10 cellular contexts compared by ENCODE assay signal in the genomic region with DNA sequence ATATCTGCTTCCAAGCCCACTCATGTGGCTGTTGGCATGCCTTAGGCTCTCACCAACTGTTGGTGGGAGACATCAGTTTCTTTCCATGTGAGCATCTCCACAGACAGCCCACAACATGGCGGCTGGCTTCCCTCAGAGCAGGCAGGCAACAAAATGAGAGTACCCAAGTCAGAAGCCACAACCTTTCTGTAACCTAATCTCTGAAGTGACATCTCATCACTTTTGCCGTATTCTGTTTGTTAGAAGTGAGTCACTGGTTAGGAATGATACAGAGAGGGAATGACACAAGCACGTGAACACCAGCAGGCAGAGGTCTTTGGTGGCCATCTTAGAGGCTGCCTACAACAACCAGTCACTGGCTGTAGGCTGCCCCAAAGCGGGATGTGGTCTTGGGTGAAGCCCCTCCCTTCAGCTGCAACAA.
DNase-seq lines count a peak whose midpoint lies in the region; ATAC-seq and TF ChIP-seq lines count a peak whose summit lies in the region.
"Had no signal": no experiment of that assay in that cellular context is flagged by ENCODE, and none has a peak within 500 bp of the region (broad histone marks: within the 10 kb centered on the region; RNA-seq: fewer than 3 reads in every experiment).

No MANE protein-coding gene starts in this region.

- H3K9me2 ChIP-seq in Karpas-422 (replicated peaks; ENCODE audit: insufficient read depth, low read length): no peaks in the 10 kb centered on the region

- peak overlapping the region; percentile 89 for H3K27ac Mint-ChIP-seq in activated CD4-positive, alpha-beta T cell treated with anti-CD3 and anti-CD28 coated beads, Interleukin-2, amount 10 ng/mL, durations not matched to agents 24 days and 14 days

- no peak for TF ChIP-seq CTCF in RWPE2 (IDR thresholded peaks at IDR 0.05; ENCODE audit: poor library complexity, severe bottlenecking)

- no peak for DNase-seq in activated CD4-positive, alpha-beta T cell treated with anti-CD3 and anti-CD28 coated beads, Interleukin-2, amount 10 ng/mL, durations not matched to agents 24 days and 14 days
- DNase-seq in activated CD4-positive, alpha-beta T cell treated with anti-CD3 and anti-CD28 coated beads for 1 hour: no peak
- DNase-seq in RWPE2 (ENCODE audit: low spot score) (no peak), dermis blood vessel endothelial cell (peak; percentile 10), Karpas-422 (no peak), OCI-M2 (lab: John Stamatoyannopoulos, UW; ENCODE audit: unreplicated experiment) (no peak)
- DNase-seq in stimulated activated CD4-positive, alpha-beta T cell treated with anti-CD3 and anti-CD28 coated beads, Interleukin-4, amount 100 ng/mL, for 24 hours: peak; percentile 41
- DNase-seq in central memory CD4-positive, alpha-beta T cell: no peak
- DNase-seq: hippocampal formation, NCI-H1436 treated with DMSO at 0.1 percent for 48 hours had no signal

- H3K4me3 Mint-ChIP-seq in activated CD4-positive, alpha-beta T cell treated with anti-CD3 and anti-CD28 coated beads, Interleukin-2, amount 10 ng/mL, durations not matched to agents 24 days and 14 days: no peak overlapping the region

- H3K4me3 ChIP-seq in RWPE2 (ENCODE audit: severe bottlenecking): no peak overlapping the region
- no peak overlapping the region for H3K4me3 ChIP-seq in Karpas-422 (ENCODE audit: low read length)

- H3K27me3 Mint-ChIP-seq in activated CD4-positive, alpha-beta T cell treated with anti-CD3 and anti-CD28 coated beads, Interleukin-2, amount 10 ng/mL, durations not matched to agents 24 days and 14 days: no peaks in the 10 kb centered on the region

- H3K4me2 ChIP-seq in Karpas-422 (ENCODE audit: low read depth, low read length, poor library complexity, severe bottlenecking): no peak overlapping the region

- H3K36me3 ChIP-seq in RWPE2 (ENCODE audit: low read depth): peaks cover 8% of the 10 kb centered on the region
- no peaks in the 10 kb centered on the region for H3K36me3 ChIP-seq in Karpas-422 (ENCODE audit: insufficient read depth, low read length)

- peaks cover 24% of the 10 kb centered on the region for H3K4me1 Mint-ChIP-seq in activated CD4-positive, alpha-beta T cell treated with anti-CD3 and anti-CD28 coated beads, Interleukin-2, amount 10 ng/mL, durations not matched to agents 24 days and 14 days

- ATAC-seq in RWPE2 (ENCODE audit: low read depth): peak; percentile 84

- intact Hi-C loops in activated CD4-positive, alpha-beta T cell treated with anti-CD3 and anti-CD28 coated beads, Interleukin-2, amount 10 ng/mL, durations not matched to agents 24 days and 14 days (cut with micrococcal nuclease): loop anchor here (1.0 to 10.0 kb wide), 3 partner anchors 14 to 413 kb away; no protein-coding TSS in a partner anchor

- peaks cover 65% of the 10 kb centered on the region for H3K36me3 Mint-ChIP-seq in activated CD4-positive, alpha-beta T cell treated with anti-CD3 and anti-CD28 coated beads, Interleukin-2, amount 10 ng/mL, durations not matched to agents 24 days and 14 days (ENCODE audit: low read depth)

- H3K27ac ChIP-seq in RWPE2 (ENCODE audit: poor library complexity, severe bottlenecking) (no peak overlapping the region), Karpas-422 (ENCODE audit: low read length) (no peak overlapping the region)

- peaks cover 15% of the 10 kb centered on the region for H3K9me3 Mint-ChIP-seq in activated CD4-positive, alpha-beta T cell treated with anti-CD3 and anti-CD28 coated beads, Interleukin-2, amount 10 ng/mL, durations not matched to agents 24 days and 14 days

- H2AFZ ChIP-seq in Karpas-422 (ENCODE audit: low read length): no peak overlapping the region

- no peaks in the 10 kb centered on the region for H3K27me3 ChIP-seq in RWPE2 (ENCODE audit: insufficient read depth, poor library complexity, severe bottlenecking)
- no peaks in the 10 kb centered on the region for H3K27me3 ChIP-seq in Karpas-422 (ENCODE audit: low read length)

- H4K20me1 ChIP-seq in Karpas-422 (ENCODE audit: insufficient read depth, low read depth, low read length): no peaks in the 10 kb centered on the region

- no peaks in the 10 kb centered on the region for H3K79me2 ChIP-seq in Karpas-422 (ENCODE audit: low read length)

- no peak overlapping the region for H3K9ac ChIP-seq in Karpas-422 (ENCODE audit: low read length)

- H3K9me3 ChIP-seq in RWPE2 (ENCODE audit: severe bottlenecking) (no peaks in the 10 kb centered on the region), Karpas-422 (ENCODE audit: low read length) (no peaks in the 10 kb centered on the region)

- peaks cover 4% of the 10 kb centered on the region for H3K4me1 ChIP-seq in RWPE2 (ENCODE audit: insufficient read depth, poor library complexity, severe bottlenecking)
- no peaks in the 10 kb centered on the region for H3K4me1 ChIP-seq in Karpas-422 (ENCODE audit: low read length)

Comparison
In these comparisons a context has a peak if more than half of its experiments do, and no peak if none do; other contexts are left out.
1. DNase-seq: peak in dermis blood vessel endothelial cell (single experiment) and stimulated activated CD4-positive, alpha-beta T cell treated with anti-CD3 and anti-CD28 coated beads, Interleukin-4, amount 100 ng/mL, for 24 hours (single experiment); none in activated CD4-positive, alpha-beta T cell treated with anti-CD3 and anti-CD28 coated beads, Interleukin-2, amount 10 ng/mL, durations not matched to agents 24 days and 14 days (single experiment), activated CD4-positive, alpha-beta T cell treated with anti-CD3 and anti-CD28 coated beads for 1 hour (single experiment), RWPE2 (single experiment), central memory CD4-positive, alpha-beta T cell (single experiment), Karpas-422 (single experiment) and OCI-M2 (single experiment).